Comparison of ENCODE assay signal across 21 cellular contexts in the genomic region with DNA sequence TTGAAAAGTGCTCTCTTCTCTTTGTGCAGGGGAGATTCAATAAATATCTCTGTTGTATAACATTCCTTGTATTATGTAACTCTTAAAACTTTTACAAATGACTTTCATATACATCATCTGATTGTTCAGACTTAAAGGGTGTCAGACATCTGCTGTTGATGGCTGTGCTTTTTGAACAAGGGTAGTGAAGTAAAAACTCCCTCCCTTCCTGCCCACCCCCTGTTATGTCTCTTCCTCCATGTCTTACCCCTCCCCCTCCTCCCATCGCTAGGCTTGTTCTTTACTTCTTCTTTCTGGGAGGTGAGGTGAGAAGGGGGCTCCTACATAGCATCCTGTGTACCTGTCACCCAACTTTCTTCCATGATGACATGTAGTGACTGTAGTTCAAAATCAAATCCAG. TPM values are rescaled to one million over a fixed set of nuclear protein-coding genes. Genes with fewer than 3 reads are reported as not detected.
DNase-seq lines count a peak whose midpoint lies in the region; ATAC-seq and TF ChIP-seq lines count a peak whose summit lies in the region.
"Had no signal": no experiment of that assay in that cellular context is flagged by ENCODE, and none has a peak within 500 bp of the region (broad histone marks: within the 10 kb centered on the region; RNA-seq: fewer than 3 reads in every experiment).

No MANE protein-coding gene starts in this region.

- no peak for ATAC-seq in heart left ventricle
- ATAC-seq: PC-3 had no signal

- no peaks in the 10 kb centered on the region for H3K4me1 Mint-ChIP-seq in activated CD4-positive, alpha-beta T cell treated with anti-CD3 and anti-CD28 coated beads, Interleukin-2, amount 10 ng/mL, durations not matched to agents 24 days and 14 days

- intact Hi-C loops in activated CD4-positive, alpha-beta T cell treated with anti-CD3 and anti-CD28 coated beads, Interleukin-2, amount 10 ng/mL, durations not matched to agents 24 days and 14 days (cut with micrococcal nuclease), result no loop called here
- intact Hi-C loops in heart left ventricle (cut with DNase I), result no loop called here

- H3K27ac ChIP-seq in Peyer's patch, result no peak overlapping the region
- H3K27ac ChIP-seq in heart left ventricle, result no peak overlapping the region
- H3K27ac ChIP-seq: 22Rv1, KMS-11, RWPE1 had no signal

- H3K27me3 Mint-ChIP-seq in activated CD4-positive, alpha-beta T cell treated with anti-CD3 and anti-CD28 coated beads, Interleukin-2, amount 10 ng/mL, durations not matched to agents 24 days and 14 days, result peaks cover 4% of the 10 kb centered on the region

- H3K36me3 ChIP-seq in Peyer's patch (peaks cover 0 to 5% (median 0%) of the 10 kb centered on the region in 3 donors), heart left ventricle (no peaks in the 10 kb centered on the region)

- H3K4me1 ChIP-seq in Peyer's patch (no peaks in the 10 kb centered on the region), heart left ventricle (no peaks in the 10 kb centered on the region)

- no peak overlapping the region for H3K4me3 Mint-ChIP-seq in activated CD4-positive, alpha-beta T cell treated with anti-CD3 and anti-CD28 coated beads, Interleukin-2, amount 10 ng/mL, durations not matched to agents 24 days and 14 days

- DNase-seq in activated CD4-positive, alpha-beta T cell treated with anti-CD3 and anti-CD28 coated beads, Interleukin-2, amount 10 ng/mL, durations not matched to agents 24 days and 14 days, result peak; percentile 17
- no peak for DNase-seq in activated CD4-positive, alpha-beta T cell treated with anti-CD3 and anti-CD28 coated beads for 4 hours
- DNase-seq in Peyer's patch (peak in 2 of 3 donors; percentile 42 to 49), germinal center (ENCODE audit: low spot score) (peak; percentile 6), heart left ventricle (no peak), SKM-1 (lab: John Stamatoyannopoulos, UW; ENCODE audit: unreplicated experiment) (no peak), medulla oblongata (ENCODE audit: extremely low spot score) (no peak), NCI-H748 (lab: John Stamatoyannopoulos, UW; ENCODE audit: unreplicated experiment) (no peak)
- DNase-seq: AML-193, DMS 273 treated with DMSO at 0.1 percent for 48 hours, DND-41, GDM1, HCEC 1CT, NCI-H1417, NCI-H187 treated with DMSO at 0.1 percent for 48 hours, NCI-H226, NCI-H524, PC-3 had no signal

- TF ChIP-seq CTCF in Peyer's patch (IDR thresholded peaks at IDR 0.05) (no peak), heart left ventricle (IDR thresholded peaks at IDR 0.05) (no peak)

- TF ChIP-seq POLR2A in Peyer's patch (IDR thresholded peaks at IDR 0.05), result no peak
- TF ChIP-seq POLR2A in heart left ventricle (IDR thresholded peaks at IDR 0.05), result no peak

- WGBS in heart left ventricle, 4 donors, result 60 to 92% (median 73%) methylated on average over 1 of the region's 1 CpG

- H3K27me3 ChIP-seq in Peyer's patch (no peaks in the 10 kb centered on the region), heart left ventricle (no peaks in the 10 kb centered on the region)

- no peaks in the 10 kb centered on the region for H3K9me3 Mint-ChIP-seq in activated CD4-positive, alpha-beta T cell treated with anti-CD3 and anti-CD28 coated beads, Interleukin-2, amount 10 ng/mL, durations not matched to agents 24 days and 14 days

- H3K9me3 ChIP-seq in Peyer's patch (no peaks in the 10 kb centered on the region), heart left ventricle (peaks cover 0 to 5% (median 0%) of the 10 kb centered on the region in 12 donors)

- no peak overlapping the region for H3K27ac Mint-ChIP-seq in activated CD4-positive, alpha-beta T cell treated with anti-CD3 and anti-CD28 coated beads, Interleukin-2, amount 10 ng/mL, durations not matched to agents 24 days and 14 days

- H3K36me3 Mint-ChIP-seq in activated CD4-positive, alpha-beta T cell treated with anti-CD3 and anti-CD28 coated beads, Interleukin-2, amount 10 ng/mL, durations not matched to agents 24 days and 14 days (ENCODE audit: low read depth), result no peaks in the 10 kb centered on the region

- H3K4me3 ChIP-seq in Peyer's patch (no peak overlapping the region), heart left ventricle (no peak overlapping the region)

RNA-seq across cellular contexts. Expression of gene ABCB4, which starts 23.4 kb away (rescaled TPM):
- not detected in 2 replicates for total RNA-seq in activated CD4-positive, alpha-beta T cell treated with anti-CD3 and anti-CD28 coated beads, Interleukin-2, amount 10 ng/mL, durations not matched to agents 24 days and 14 days
- 10 to 100 TPM in 1 of 4 donors, 1 to 10 TPM in 1, under 1 TPM in 2; 0.70 to 16.5 (median 1.1) TPM for total RNA-seq in Peyer's patch
- total RNA-seq in heart left ventricle, result 1 to 10 TPM; 4.1 to 9.6 (median 6.8) TPM
- 1 to 10 TPM in 1 of 2 donors, under 1 TPM in 1; 0.87 to 9.4 TPM for polyA plus RNA-seq in heart left ventricle
- total RNA-seq: PC-3 had no signal

Comparison
In these comparisons a context has a peak if more than half of its experiments do, and no peak if none do; other contexts are left out.
1. DNase-seq: peak in activated CD4-positive, alpha-beta T cell treated with anti-CD3 and anti-CD28 coated beads, Interleukin-2, amount 10 ng/mL, durations not matched to agents 24 days and 14 days (single experiment), Peyer's patch (2 of 3) and germinal center (single experiment); none in activated CD4-positive, alpha-beta T cell treated with anti-CD3 and anti-CD28 coated beads for 4 hours (0 of 2), heart left ventricle (0 of 5), SKM-1 (single experiment), medulla oblongata (single experiment) and NCI-H748 (single experiment).